Comparison of ENCODE assay signal across 8 cellular contexts in the genomic region with DNA sequence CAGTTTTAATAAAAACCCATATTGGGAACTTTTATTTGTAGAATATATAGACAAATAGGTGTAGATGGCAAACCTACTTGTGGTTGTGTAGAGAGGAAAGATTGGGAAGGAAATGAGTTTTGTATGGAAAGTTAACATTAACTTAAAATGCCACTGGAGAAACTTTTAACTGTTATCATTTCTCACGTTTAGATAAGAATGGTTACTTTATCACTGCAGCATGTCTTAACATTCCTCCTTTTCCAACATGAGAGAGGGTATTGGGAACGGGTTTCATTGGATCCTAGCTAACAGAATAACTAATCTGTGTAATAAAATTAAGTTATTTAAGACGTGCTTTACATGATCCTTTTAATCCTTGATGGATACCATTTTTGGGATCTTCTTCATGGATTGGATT. TPM values are rescaled to one million over a fixed set of nuclear protein-coding genes. Genes with fewer than 3 reads are reported as not detected.
A peak's percentile ranks its signal among the peaks of the same experiment; 100 is the strongest.
DNase-seq lines count a peak whose midpoint lies in the region; ATAC-seq and TF ChIP-seq lines count a peak whose summit lies in the region.

No MANE protein-coding gene starts in this region.

- peaks cover 49% of the 10 kb centered on the region for H3K4me1 Mint-ChIP-seq in activated T-cell treated with anti-CD3 and anti-CD28 coated beads, Interleukin-2, amount 50 U/mL, for 4 hours (ENCODE audit: low read depth)
- peaks cover 49 to 81% of the 10 kb centered on the region in 2 donors for H3K4me1 Mint-ChIP-seq in immature natural killer cell

- intact Hi-C loops in mucosa of descending colon (cut with DNase I, micrococcal nuclease) = no loop called here

- H3K4me1 ChIP-seq in thoracic aorta (ENCODE audit: control insufficient read depth in 1 of 2, low read depth in 2 of 2) (peaks cover 31 to 39% of the 10 kb centered on the region in 2 donors), mucosa of descending colon (ENCODE audit: low read depth) (peaks cover 13% of the 10 kb centered on the region)

- no peak for DNase-seq in activated T-cell treated with anti-CD3 and anti-CD28 coated beads, Interleukin-2, amount 50 U/mL, for 4 hours
- DNase-seq in activated T-cell treated with anti-CD3 and anti-CD28 coated beads, Interleukin-2, amount 50 U/mL, for 1 hour = no peak
- no peak for DNase-seq in activated naive CD4-positive, alpha-beta T cell treated with anti-CD3 and anti-CD28 coated beads, Interleukin-2, amount 50 U/mL, for 72 hours (ENCODE audit: low spot score in 2 of 2)
- DNase-seq in immature natural killer cell (no peak), thoracic aorta (ENCODE audit: low spot score) (no peak), pons (ENCODE audit: low spot score) (no peak), mucosa of descending colon (no peak), islet precursor cell (no peak)

- H3K9me3 Mint-ChIP-seq in activated T-cell treated with anti-CD3 and anti-CD28 coated beads, Interleukin-2, amount 50 U/mL, for 4 hours = no peaks in the 10 kb centered on the region
- no peaks in the 10 kb centered on the region for H3K9me3 Mint-ChIP-seq in activated naive CD4-positive, alpha-beta T cell treated with anti-CD3 and anti-CD28 coated beads, Interleukin-2, amount 50 U/mL, for 72 hours
- no peaks in the 10 kb centered on the region for H3K9me3 Mint-ChIP-seq in immature natural killer cell

- TF ChIP-seq CTCF in thoracic aorta (IDR thresholded peaks at IDR 0.05) (no peak), mucosa of descending colon (IDR thresholded peaks at IDR 0.05) (no peak)

- H3K4me3 Mint-ChIP-seq in activated T-cell treated with anti-CD3 and anti-CD28 coated beads, Interleukin-2, amount 50 U/mL, for 4 hours = peak overlapping the region; percentile 96
- H3K4me3 Mint-ChIP-seq in immature natural killer cell = peak overlapping the region; percentile 60 to 99 (median 97)

- H3K27ac Mint-ChIP-seq in activated naive CD4-positive, alpha-beta T cell treated with anti-CD3 and anti-CD28 coated beads, Interleukin-2, amount 50 U/mL, for 72 hours = peak overlapping the region; percentile 100
- H3K27ac Mint-ChIP-seq in immature natural killer cell = peak overlapping the region; percentile 30 to 99 (median 86)

- H3K9me3 ChIP-seq in thoracic aorta (no peaks in the 10 kb centered on the region), mucosa of descending colon (no peaks in the 10 kb centered on the region)

- H3K27ac ChIP-seq in thoracic aorta = peak overlapping the region in 1 of 2 donors; percentile 91

- H3K4me3 ChIP-seq in thoracic aorta = peak overlapping the region; percentile 99
- H3K4me3 ChIP-seq in mucosa of descending colon = no peak overlapping the region

- H3K36me3 Mint-ChIP-seq in activated T-cell treated with anti-CD3 and anti-CD28 coated beads, Interleukin-2, amount 50 U/mL, for 4 hours (ENCODE audit: insufficient read depth) = peaks cover 17% of the 10 kb centered on the region
- peaks cover 36 to 44% of the 10 kb centered on the region in 2 donors for H3K36me3 Mint-ChIP-seq in activated naive CD4-positive, alpha-beta T cell treated with anti-CD3 and anti-CD28 coated beads, Interleukin-2, amount 50 U/mL, for 72 hours
- no peaks in the 10 kb centered on the region for H3K36me3 Mint-ChIP-seq in immature natural killer cell

- no peak for ATAC-seq in activated T-cell treated with anti-CD3 and anti-CD28 coated beads, Interleukin-2, amount 50 U/mL, for 4 hours
- no peak for ATAC-seq in activated naive CD4-positive, alpha-beta T cell treated with anti-CD3 and anti-CD28 coated beads, Interleukin-2, amount 50 U/mL, for 72 hours
- no peak for ATAC-seq in thoracic aorta (ENCODE audit: insufficient number of reproducible peaks, low FRiP score, low read depth)
- no peak for ATAC-seq in mucosa of descending colon

- H3K27me3 Mint-ChIP-seq in activated T-cell treated with anti-CD3 and anti-CD28 coated beads, Interleukin-2, amount 50 U/mL, for 4 hours (ENCODE audit: low read depth) = no peaks in the 10 kb centered on the region
- H3K27me3 Mint-ChIP-seq in immature natural killer cell (ENCODE audit: low read depth in 3 of 3) = peaks cover 5 to 25% (median 19%) of the 10 kb centered on the region in 3 donors

- H3K27me3 ChIP-seq in thoracic aorta (replicated peaks; ENCODE audit: insufficient read depth) = no peaks in the 10 kb centered on the region

- H3K36me3 ChIP-seq in thoracic aorta (no peaks in the 10 kb centered on the region), mucosa of descending colon (ENCODE audit: low read depth) (peaks cover 4% of the 10 kb centered on the region)

RNA-seq across cellular contexts. Expression of a gene that starts 1.8 kb away (rescaled TPM):
- total RNA-seq in activated T-cell treated with anti-CD3 and anti-CD28 coated beads, Interleukin-2, amount 50 U/mL, for 4 hours = 100 to 1,000 TPM; 198 to 214 (median 207) TPM
- 100 to 1,000 TPM; 136 to 143 TPM for total RNA-seq in activated naive CD4-positive, alpha-beta T cell treated with anti-CD3 and anti-CD28 coated beads, Interleukin-2, amount 50 U/mL, for 72 hours
- polyA plus RNA-seq in immature natural killer cell = 10 to 100 TPM; 44.4 to 74.2 (median 46.3) TPM
- total RNA-seq in thoracic aorta = 100 to 1,000 TPM in 1 of 2 donors, 10 to 100 TPM in 1; 73.4 to 137 TPM
- total RNA-seq in mucosa of descending colon = 10 to 100 TPM; 78.4 to 85.2 (median 82.0) TPM

RNA-seq across cellular contexts. Expression of a gene that starts 20.4 kb away (rescaled TPM):
- total RNA-seq in activated T-cell treated with anti-CD3 and anti-CD28 coated beads, Interleukin-2, amount 50 U/mL, for 4 hours = 1 to 10 TPM; 4.5 to 8.7 (median 5.9) TPM
- total RNA-seq in activated naive CD4-positive, alpha-beta T cell treated with anti-CD3 and anti-CD28 coated beads, Interleukin-2, amount 50 U/mL, for 72 hours = 10 to 100 TPM in 1 of 2 donors, 1 to 10 TPM in 1; 6.8 to 11.5 TPM
- 10 to 100 TPM; 35.9 to 59.9 (median 37.2) TPM for polyA plus RNA-seq in immature natural killer cell
- total RNA-seq in thoracic aorta (10 to 100 TPM in 1 of 2 donors, 1 to 10 TPM in 1; 7.9 to 11.4 TPM), mucosa of descending colon (10 to 100 TPM; 12.3 to 17.3 (median 16.1) TPM)
